Comparison of ENCODE assay signal across 1 cellular context in the genomic region with DNA sequence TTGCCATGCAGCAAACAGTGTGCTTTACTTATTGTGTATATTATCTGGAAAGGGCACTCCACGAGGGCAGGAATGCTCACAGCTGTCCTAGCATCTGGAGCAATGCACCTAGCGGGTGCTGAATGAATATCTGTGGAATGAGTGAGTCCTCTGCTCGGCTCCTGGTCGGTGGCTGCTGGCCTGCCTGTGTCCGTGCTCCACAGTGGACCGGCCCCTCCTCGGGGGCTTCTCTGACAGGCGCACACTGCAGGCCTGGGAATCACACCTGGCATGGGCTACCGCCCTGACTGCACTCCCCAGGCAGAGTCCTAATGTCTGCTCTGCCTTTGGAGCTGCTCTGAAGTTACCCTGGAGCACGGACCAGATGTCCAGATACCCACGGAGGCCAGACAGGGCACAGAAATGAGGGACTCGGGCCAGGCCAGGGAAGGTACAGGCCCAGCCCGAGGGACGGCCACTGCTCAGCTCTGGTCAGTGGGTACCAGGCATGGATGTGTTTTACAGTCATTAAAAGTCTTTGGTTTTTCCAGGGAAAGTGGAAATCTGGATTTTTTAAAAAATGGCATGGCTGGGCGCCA.
TF ChIP-seq lines count a peak whose summit lies in the region.

No MANE protein-coding gene starts in this region.

TF ChIP-seq in HepG2, 621 proteins besides CTCF, POLR2A, EP300 and RAD21:
- TF ChIP-seq, protein P1, sequence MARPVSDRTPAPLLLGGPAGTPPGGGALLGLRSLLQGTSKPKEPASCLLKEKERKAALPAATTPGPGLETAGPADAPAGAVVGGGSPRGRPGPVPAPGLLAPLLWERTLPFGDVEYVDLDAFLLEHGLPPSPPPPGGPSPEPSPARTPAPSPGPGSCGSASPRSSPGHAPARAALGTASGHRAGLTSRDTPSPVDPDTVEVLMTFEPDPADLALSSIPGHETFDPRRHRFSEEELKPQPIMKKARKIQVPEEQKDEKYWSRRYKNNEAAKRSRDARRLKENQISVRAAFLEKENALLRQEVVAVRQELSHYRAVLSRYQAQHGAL (CRISPR knock-in tag; IDR thresholded peaks at IDR 0.05; ENCODE audit: not compliant biosample characterization): no peak
- TF ChIP-seq ZXDC (CRISPR knock-in tag; IDR thresholded peaks at IDR 0.05): no peak
- TF ChIP-seq ZNF674 (CRISPR knock-in tag; IDR thresholded peaks at IDR 0.05; ENCODE audit: low read depth): no peak
- TF ChIP-seq BRF2 (CRISPR knock-in tag; IDR thresholded peaks at IDR 0.05): no peak
- TF ChIP-seq, protein P2, sequence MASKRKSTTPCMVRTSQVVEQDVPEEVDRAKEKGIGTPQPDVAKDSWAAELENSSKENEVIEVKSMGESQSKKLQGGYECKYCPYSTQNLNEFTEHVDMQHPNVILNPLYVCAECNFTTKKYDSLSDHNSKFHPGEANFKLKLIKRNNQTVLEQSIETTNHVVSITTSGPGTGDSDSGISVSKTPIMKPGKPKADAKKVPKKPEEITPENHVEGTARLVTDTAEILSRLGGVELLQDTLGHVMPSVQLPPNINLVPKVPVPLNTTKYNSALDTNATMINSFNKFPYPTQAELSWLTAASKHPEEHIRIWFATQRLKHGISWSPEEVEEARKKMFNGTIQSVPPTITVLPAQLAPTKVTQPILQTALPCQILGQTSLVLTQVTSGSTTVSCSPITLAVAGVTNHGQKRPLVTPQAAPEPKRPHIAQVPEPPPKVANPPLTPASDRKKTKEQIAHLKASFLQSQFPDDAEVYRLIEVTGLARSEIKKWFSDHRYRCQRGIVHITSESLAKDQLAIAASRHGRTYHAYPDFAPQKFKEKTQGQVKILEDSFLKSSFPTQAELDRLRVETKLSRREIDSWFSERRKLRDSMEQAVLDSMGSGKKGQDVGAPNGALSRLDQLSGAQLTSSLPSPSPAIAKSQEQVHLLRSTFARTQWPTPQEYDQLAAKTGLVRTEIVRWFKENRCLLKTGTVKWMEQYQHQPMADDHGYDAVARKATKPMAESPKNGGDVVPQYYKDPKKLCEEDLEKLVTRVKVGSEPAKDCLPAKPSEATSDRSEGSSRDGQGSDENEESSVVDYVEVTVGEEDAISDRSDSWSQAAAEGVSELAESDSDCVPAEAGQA (IDR thresholded peaks at IDR 0.05; ENCODE audit: low read depth): no peak
- TF ChIP-seq, protein P2 (CRISPR knock-in tag; IDR thresholded peaks at IDR 0.05; ENCODE audit: borderline replicate concordance): no peak
- TF ChIP-seq ZNF749 (CRISPR knock-in tag; IDR thresholded peaks at IDR 0.05; ENCODE audit: borderline replicate concordance): no peak
- no peak for TF ChIP-seq JUN (CRISPR knock-in tag; IDR thresholded peaks at IDR 0.05)
- no peak for TF ChIP-seq PAWR (CRISPR knock-in tag; IDR thresholded peaks at IDR 0.05; ENCODE audit: borderline replicate concordance)
- TF ChIP-seq HMGA1 (CRISPR knock-in tag; conservative IDR thresholded peaks at IDR 0.05): no peak
- peak; percentile 9; the same call in 1 of the 2 replicates for TF ChIP-seq ZNF501 (CRISPR knock-in tag; IDR thresholded peaks at IDR 0.05)
- TF ChIP-seq SNAPC2 (CRISPR knock-in tag; IDR thresholded peaks at IDR 0.05): no peak
- TF ChIP-seq RARG (CRISPR knock-in tag; IDR thresholded peaks at IDR 0.05; ENCODE audit: low read depth): no peak
- no peak for TF ChIP-seq ZNF788 (CRISPR knock-in tag; IDR thresholded peaks at IDR 0.05; ENCODE audit: borderline replicate concordance)
- no peak for TF ChIP-seq RORA (CRISPR knock-in tag; IDR thresholded peaks at IDR 0.05)
- no peak for TF ChIP-seq GPBP1L1 (CRISPR knock-in tag; IDR thresholded peaks at IDR 0.05)
- TF ChIP-seq ZNF484 (CRISPR knock-in tag; IDR thresholded peaks at IDR 0.05; ENCODE audit: borderline replicate concordance, low read depth): no peak
- TF ChIP-seq ZSCAN21 (CRISPR knock-in tag; IDR thresholded peaks at IDR 0.05; ENCODE audit: borderline replicate concordance): no peak
- no peak for TF ChIP-seq ATF7 (IDR thresholded peaks at IDR 0.05)
- no peak for TF ChIP-seq ATF7 (CRISPR knock-in tag; IDR thresholded peaks at IDR 0.05)
- TF ChIP-seq IKZF4 (CRISPR knock-in tag; IDR thresholded peaks at IDR 0.05; ENCODE audit: borderline replicate concordance, low read depth, not compliant biosample characterization): no peak
- 0 out of 2 replicates have a peak, but pooled peaks have one; percentile 31 for TF ChIP-seq POGK (CRISPR knock-in tag; conservative IDR thresholded peaks at IDR 0.05)
- no peak for TF ChIP-seq ZNF138 (CRISPR knock-in tag; IDR thresholded peaks at IDR 0.05; ENCODE audit: low read depth)
- 0 out of 2 replicates have a peak, but pooled peaks have one; percentile 60 for TF ChIP-seq ZNF572 (CRISPR knock-in tag; IDR thresholded peaks at IDR 0.05)
- TF ChIP-seq ZNF569 (CRISPR knock-in tag; IDR thresholded peaks at IDR 0.05; ENCODE audit: borderline replicate concordance): no peak
- TF ChIP-seq ATM (IDR thresholded peaks at IDR 0.05; ENCODE audit: borderline replicate concordance): no peak
- no peak for TF ChIP-seq ZZZ3 (CRISPR knock-in tag; IDR thresholded peaks at IDR 0.05; ENCODE audit: borderline replicate concordance)
- 0 out of 2 replicates have a peak, but pooled peaks have one; percentile 12 for TF ChIP-seq HES4 (CRISPR knock-in tag; IDR thresholded peaks at IDR 0.05; ENCODE audit: borderline replicate concordance)
- no peak for TF ChIP-seq AGO1 (IDR thresholded peaks at IDR 0.05; ENCODE audit: low read depth, low read length, poor library complexity, severe bottlenecking)
- TF ChIP-seq ZSCAN12 (CRISPR knock-in tag; IDR thresholded peaks at IDR 0.05): no peak
TF ChIP-seq in HepG2: peak in this region for 4.
